3 cellular contexts compared by ENCODE assay signal in genomic region chr15:29222129-29222853, GRCh38.
A peak's percentile ranks its signal among the peaks of the same experiment; 100 is the strongest.
TF ChIP-seq lines count a peak whose summit lies in the region.

No MANE protein-coding gene starts in this region.

TF ChIP-seq in GM23338, 12 proteins besides CTCF, POLR2A, EP300 and RAD21 (continues in another document):
- TF ChIP-seq ZNF331 (CRISPR knock-in tag; IDR thresholded peaks at IDR 0.05; ENCODE audit: low read depth) (no peak), STAT1 (IDR thresholded peaks at IDR 0.05; ENCODE audit: unreplicated experiment) (no peak), NANOG (IDR thresholded peaks at IDR 0.05; ENCODE audit: borderline replicate concordance) (no peak), CREB1 (CRISPR knock-in tag; IDR thresholded peaks at IDR 0.05; ENCODE audit: low read depth) (no peak), JUNB (IDR thresholded peaks at IDR 0.05; ENCODE audit: unreplicated experiment) (no peak), EZH2phosphoT487 (IDR thresholded peaks at IDR 0.05; ENCODE audit: unreplicated experiment) (no peak)
- TF ChIP-seq, protein P1, sequence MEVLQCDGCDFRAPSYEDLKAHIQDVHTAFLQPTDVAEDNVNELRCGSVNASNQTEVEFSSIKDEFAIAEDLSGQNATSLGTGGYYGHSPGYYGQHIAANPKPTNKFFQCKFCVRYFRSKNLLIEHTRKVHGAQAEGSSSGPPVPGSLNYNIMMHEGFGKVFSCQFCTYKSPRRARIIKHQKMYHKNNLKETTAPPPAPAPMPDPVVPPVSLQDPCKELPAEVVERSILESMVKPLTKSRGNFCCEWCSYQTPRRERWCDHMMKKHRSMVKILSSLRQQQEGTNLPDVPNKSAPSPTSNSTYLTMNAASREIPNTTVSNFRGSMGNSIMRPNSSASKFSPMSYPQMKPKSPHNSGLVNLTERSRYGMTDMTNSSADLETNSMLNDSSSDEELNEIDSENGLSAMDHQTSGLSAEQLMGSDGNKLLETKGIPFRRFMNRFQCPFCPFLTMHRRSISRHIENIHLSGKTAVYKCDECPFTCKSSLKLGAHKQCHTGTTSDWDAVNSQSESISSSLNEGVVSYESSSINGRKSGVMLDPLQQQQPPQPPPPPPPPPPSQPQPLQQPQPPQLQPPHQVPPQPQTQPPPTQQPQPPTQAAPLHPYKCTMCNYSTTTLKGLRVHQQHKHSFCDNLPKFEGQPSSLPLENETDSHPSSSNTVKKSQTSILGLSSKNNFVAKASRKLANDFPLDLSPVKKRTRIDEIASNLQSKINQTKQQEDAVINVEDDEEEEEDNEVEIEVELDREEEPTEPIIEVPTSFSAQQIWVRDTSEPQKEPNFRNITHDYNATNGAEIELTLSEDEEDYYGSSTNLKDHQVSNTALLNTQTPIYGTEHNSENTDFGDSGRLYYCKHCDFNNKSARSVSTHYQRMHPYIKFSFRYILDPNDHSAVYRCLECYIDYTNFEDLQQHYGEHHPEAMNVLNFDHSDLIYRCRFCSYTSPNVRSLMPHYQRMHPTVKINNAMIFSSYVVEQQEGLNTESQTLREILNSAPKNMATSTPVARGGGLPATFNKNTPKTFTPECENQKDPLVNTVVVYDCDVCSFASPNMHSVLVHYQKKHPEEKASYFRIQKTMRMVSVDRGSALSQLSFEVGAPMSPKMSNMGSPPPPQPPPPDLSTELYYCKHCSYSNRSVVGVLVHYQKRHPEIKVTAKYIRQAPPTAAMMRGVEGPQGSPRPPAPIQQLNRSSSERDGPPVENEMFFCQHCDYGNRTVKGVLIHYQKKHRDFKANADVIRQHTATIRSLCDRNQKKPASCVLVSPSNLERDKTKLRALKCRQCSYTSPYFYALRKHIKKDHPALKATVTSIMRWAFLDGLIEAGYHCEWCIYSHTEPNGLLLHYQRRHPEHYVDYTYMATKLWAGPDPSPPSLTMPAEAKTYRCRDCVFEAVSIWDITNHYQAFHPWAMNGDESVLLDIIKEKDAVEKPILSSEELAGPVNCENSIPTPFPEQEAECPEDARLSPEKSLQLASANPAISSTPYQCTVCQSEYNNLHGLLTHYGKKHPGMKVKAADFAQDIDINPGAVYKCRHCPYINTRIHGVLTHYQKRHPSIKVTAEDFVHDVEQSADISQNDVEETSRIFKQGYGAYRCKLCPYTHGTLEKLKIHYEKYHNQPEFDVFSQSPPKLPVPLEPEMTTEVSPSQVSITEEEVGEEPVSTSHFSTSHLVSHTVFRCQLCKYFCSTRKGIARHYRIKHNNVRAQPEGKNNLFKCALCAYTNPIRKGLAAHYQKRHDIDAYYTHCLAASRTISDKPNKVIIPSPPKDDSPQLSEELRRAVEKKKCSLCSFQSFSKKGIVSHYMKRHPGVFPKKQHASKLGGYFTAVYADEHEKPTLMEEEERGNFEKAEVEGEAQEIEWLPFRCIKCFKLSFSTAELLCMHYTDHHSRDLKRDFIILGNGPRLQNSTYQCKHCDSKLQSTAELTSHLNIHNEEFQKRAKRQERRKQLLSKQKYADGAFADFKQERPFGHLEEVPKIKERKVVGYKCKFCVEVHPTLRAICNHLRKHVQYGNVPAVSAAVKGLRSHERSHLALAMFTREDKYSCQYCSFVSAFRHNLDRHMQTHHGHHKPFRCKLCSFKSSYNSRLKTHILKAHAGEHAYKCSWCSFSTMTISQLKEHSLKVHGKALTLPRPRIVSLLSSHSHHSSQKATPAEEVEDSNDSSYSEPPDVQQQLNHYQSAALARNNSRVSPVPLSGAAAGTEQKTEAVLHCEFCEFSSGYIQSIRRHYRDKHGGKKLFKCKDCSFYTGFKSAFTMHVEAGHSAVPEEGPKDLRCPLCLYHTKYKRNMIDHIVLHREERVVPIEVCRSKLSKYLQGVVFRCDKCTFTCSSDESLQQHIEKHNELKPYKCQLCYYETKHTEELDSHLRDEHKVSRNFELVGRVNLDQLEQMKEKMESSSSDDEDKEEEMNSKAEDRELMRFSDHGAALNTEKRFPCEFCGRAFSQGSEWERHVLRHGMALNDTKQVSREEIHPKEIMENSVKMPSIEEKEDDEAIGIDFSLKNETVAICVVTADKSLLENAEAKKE (CRISPR knock-in tag; IDR thresholded peaks at IDR 0.05), result no peak

TF ChIP-seq in IMR-90, 13 proteins besides CTCF, POLR2A, EP300 and RAD21:
- no peak for TF ChIP-seq SMC3 (IDR thresholded peaks at IDR 0.05; ENCODE audit: low read depth, low read length)
- TF ChIP-seq CEBPB (IDR thresholded peaks at IDR 0.05; ENCODE audit: low read depth, low read length), result peak; percentile 41

TF ChIP-seq in H1, 55 proteins besides CTCF, POLR2A, EP300 and RAD21:
- TF ChIP-seq SRF (IDR thresholded peaks at IDR 0.05; ENCODE audit: low read depth, low read length) (peak; percentile 93), POLR2AphosphoS5 (IDR thresholded peaks at IDR 0.05; ENCODE audit: low read depth, low read length) (peak; percentile 51; the same call in 1 of the 2 replicates), CEBPB (IDR thresholded peaks at IDR 0.05; ENCODE audit: low read depth, low read length) (peak; percentile 66; the same call in 1 of the 2 replicates), SP1 (IDR thresholded peaks at IDR 0.05; ENCODE audit: low read depth, low read length) (no peak), TAF7 (optimal IDR thresholded peaks at IDR 0.05; ENCODE audit: borderline replicate concordance, low read depth, low read length) (peak; percentile 56)
TF ChIP-seq in H1: peak in this region for 4.
